ENCODE assay signal across 13 cellular contexts in genomic region chr14:72812292-72812851, GRCh38.
A peak's percentile ranks its signal among the peaks of the same experiment; 100 is the strongest.
DNase-seq lines count a peak whose midpoint lies in the region; ATAC-seq and TF ChIP-seq lines count a peak whose summit lies in the region.
"Had no signal": no experiment of that assay in that cellular context is flagged by ENCODE, and none has a peak within 500 bp of the region (broad histone marks: within the 10 kb centered on the region; RNA-seq: fewer than 3 reads in every experiment).

No MANE protein-coding gene starts in this region.

- H3K27me3 Mint-ChIP-seq in CD4-positive, alpha-beta memory T cell = no peaks in the 10 kb centered on the region
- H3K27me3 Mint-ChIP-seq: naive thymus-derived CD8-positive, alpha-beta T cell had no signal

- TF ChIP-seq CTCF in RWPE2 (IDR thresholded peaks at IDR 0.05; ENCODE audit: poor library complexity, severe bottlenecking) = no peak
- no peak for TF ChIP-seq CTCF in lower lobe of right lung (IDR thresholded peaks at IDR 0.05)
- TF ChIP-seq CTCF in gastrocnemius medialis (IDR thresholded peaks at IDR 0.05 in 4 of 5, conservative IDR thresholded peaks at IDR 0.05 in 1 of 5) = peak in 2 of 5 experiments; percentile 25 to 31

- peak; percentile 53 to 62 for TF ChIP-seq POLR2A in gastrocnemius medialis (IDR thresholded peaks at IDR 0.05)

- peaks cover 0 to 1% (median 0%) of the 10 kb centered on the region in 8 donors for H3K9me3 Mint-ChIP-seq in CD4-positive, alpha-beta memory T cell
- H3K9me3 Mint-ChIP-seq: activated T-helper 2 cell treated with anti-CD3 and anti-CD28 coated beads, Interferon-gamma antibody, Interleukin-2, Interleukin-4, amounts not matched to agents 10 μg/mL and 5 μg/mL and 100 μg/mL, durations not matched to agents 14 hours and 24 hours and 36 hours; naive thymus-derived CD8-positive, alpha-beta T cell had no signal

- peak; percentile 22; the same call in 2 of the 3 replicates for ATAC-seq in RWPE2 (ENCODE audit: low read depth)
- peak; percentile 61 to 65 for ATAC-seq in lower lobe of right lung
- peak; percentile 88 to 89 for ATAC-seq in gastrocnemius medialis
- ATAC-seq in HG02938 (IDR thresholded peaks at IDR 0.05; ENCODE audit: unreplicated experiment) = no peak
- ATAC-seq: naive thymus-derived CD8-positive, alpha-beta T cell had no signal

- CTCF ChIA-PET in CD4-positive, alpha-beta memory T cell (lab: Charles Lee; ENCODE audit: partially characterized antibody) = no interaction called here

- POLR2A ChIA-PET in CD4-positive, alpha-beta memory T cell (lab: Charles Lee; ENCODE audit: partially characterized antibody) = no interaction called here

- peaks cover 10 to 27% (median 18%) of the 10 kb centered on the region in 4 donors for H3K4me1 Mint-ChIP-seq in CD4-positive, alpha-beta memory T cell

- intact Hi-C loops in lower lobe of right lung (cut with DNase I) (no loop called here), gastrocnemius medialis (cut with DNase I; ENCODE audit: low total_unique reads) (loop anchor here (1.0 to 5.0 kb wide), 5 partner anchors 10 to 250 kb away; partner anchors contain the start of gene DPF3)
- intact Hi-C loops in CD4-positive, alpha-beta memory T cell (cut with micrococcal nuclease) = loop anchor here (10.0 kb wide), 1 partner anchor 82 kb away; the partner anchor contains the start of gene DPF3

- in situ Hi-C loops in gastrocnemius medialis (cut with MboI; ENCODE audit: low sequenced_read_pairs in 4 of 4) = loop anchor here in 1 of 4 donors (10.0 kb wide), 1 partner anchor 82 kb away; the partner anchor contains the start of gene DPF3

- H3K4me3 ChIP-seq in RWPE2 (ENCODE audit: severe bottlenecking) = no peak overlapping the region
- H3K4me3 ChIP-seq in lower lobe of right lung = no peak overlapping the region
- peak overlapping the region in 3 of 4 donors; percentile 8 to 27 (median 13) for H3K4me3 ChIP-seq in gastrocnemius medialis
- no peak overlapping the region for H3K4me3 ChIP-seq in CD4-positive, alpha-beta memory T cell (ENCODE audit: low read length in 2 of 2)
- H3K4me3 ChIP-seq: BLaER1, tibial nerve had no signal

- H3K4me3 Mint-ChIP-seq in CD4-positive, alpha-beta memory T cell = no peak overlapping the region
- H3K4me3 Mint-ChIP-seq: naive thymus-derived CD8-positive, alpha-beta T cell had no signal

- H3K36me3 ChIP-seq in RWPE2 (ENCODE audit: low read depth) (no peaks in the 10 kb centered on the region), lower lobe of right lung (no peaks in the 10 kb centered on the region), gastrocnemius medialis (no peaks in the 10 kb centered on the region)
- H3K36me3 ChIP-seq in CD4-positive, alpha-beta memory T cell (ENCODE audit: insufficient read depth, low read length) = no peaks in the 10 kb centered on the region
- H3K36me3 ChIP-seq: BLaER1, tibial nerve had no signal

- H3K27ac ChIP-seq in RWPE2 (ENCODE audit: poor library complexity, severe bottlenecking) (no peak overlapping the region), lower lobe of right lung (no peak overlapping the region), gastrocnemius medialis (peak overlapping the region; percentile 90 to 97 (median 94))
- no peak overlapping the region for H3K27ac ChIP-seq in CD4-positive, alpha-beta memory T cell (ENCODE audit: low read depth, low read length)
- H3K27ac ChIP-seq: BLaER1 had no signal

- H3K9me3 ChIP-seq in RWPE2 (ENCODE audit: severe bottlenecking) (no peaks in the 10 kb centered on the region), lower lobe of right lung (no peaks in the 10 kb centered on the region), gastrocnemius medialis (no peaks in the 10 kb centered on the region)
- H3K9me3 ChIP-seq in CD4-positive, alpha-beta memory T cell (ENCODE audit: control insufficient read depth in 1 of 2, low read length in 2 of 2) = no peaks in the 10 kb centered on the region
- H3K9me3 ChIP-seq: BLaER1, tibial nerve had no signal

- DNase-seq in RWPE2 (ENCODE audit: low spot score) (no peak), fibroblast of peridontal ligament (ENCODE audit: extremely low read depth) (peak; percentile 30), lower lobe of right lung (no peak), gastrocnemius medialis (peak; percentile 93 to 99), NCI-H2227 (lab: John Stamatoyannopoulos, UW; ENCODE audit: unreplicated experiment) (no peak), NCI-H524 (lab: John Stamatoyannopoulos, UW) (no peak)
- DNase-seq in CD4-positive, alpha-beta memory T cell = no peak
- DNase-seq: naive thymus-derived CD8-positive, alpha-beta T cell; stimulated activated CD4-positive, alpha-beta T cell treated with anti-CD3 and anti-CD28 coated beads, Interleukin-4, amount 100 ng/mL, for 4 hours had no signal

- H3K27me3 ChIP-seq in RWPE2 (ENCODE audit: insufficient read depth, poor library complexity, severe bottlenecking) (no peaks in the 10 kb centered on the region), lower lobe of right lung (ENCODE audit: low read depth) (no peaks in the 10 kb centered on the region), gastrocnemius medialis (no peaks in the 10 kb centered on the region)
- H3K27me3 ChIP-seq in CD4-positive, alpha-beta memory T cell (ENCODE audit: insufficient read depth, low read length) = no peaks in the 10 kb centered on the region
- H3K27me3 ChIP-seq: BLaER1, tibial nerve had no signal

- no peaks in the 10 kb centered on the region for H3K36me3 Mint-ChIP-seq in CD4-positive, alpha-beta memory T cell
- H3K36me3 Mint-ChIP-seq: naive thymus-derived CD8-positive, alpha-beta T cell had no signal

- peaks cover 6% of the 10 kb centered on the region for H3K4me1 ChIP-seq in RWPE2 (ENCODE audit: insufficient read depth, poor library complexity, severe bottlenecking)
- H3K4me1 ChIP-seq in lower lobe of right lung = no peaks in the 10 kb centered on the region
- peaks cover 64 to 71% of the 10 kb centered on the region in 2 donors for H3K4me1 ChIP-seq in gastrocnemius medialis
- H3K4me1 ChIP-seq in CD4-positive, alpha-beta memory T cell (ENCODE audit: insufficient read depth, low read length) = peaks cover 14% of the 10 kb centered on the region
- H3K4me1 ChIP-seq: BLaER1, tibial nerve had no signal

- H3K27ac Mint-ChIP-seq in CD4-positive, alpha-beta memory T cell = peak overlapping the region in 1 of 7 donors; percentile 57
- H3K27ac Mint-ChIP-seq: activated T-helper 2 cell treated with anti-CD3 and anti-CD28 coated beads, Interferon-gamma antibody, Interleukin-2, Interleukin-4, amounts not matched to agents 10 μg/mL and 5 μg/mL and 100 μg/mL, durations not matched to agents 14 hours and 24 hours and 36 hours had no signal

Comparison
In these comparisons a context has a peak if more than half of its experiments do, and no peak if none do; other contexts are left out.
1. DNase-seq: peak in fibroblast of peridontal ligament (single experiment) and gastrocnemius medialis (2 of 2); none in RWPE2 (single experiment), lower lobe of right lung (single experiment), CD4-positive, alpha-beta memory T cell (0 of 5), NCI-H2227 (single experiment) and NCI-H524 (0 of 2).
2. H3K27ac ChIP-seq: peak in gastrocnemius medialis (4 of 4); none in RWPE2 (single experiment), lower lobe of right lung (single experiment) and CD4-positive, alpha-beta memory T cell (single experiment).
3. H3K4me3 ChIP-seq: peak in gastrocnemius medialis (3 of 4); none in RWPE2 (single experiment), lower lobe of right lung (single experiment) and CD4-positive, alpha-beta memory T cell (0 of 2).